Comparison of ENCODE assay signal across 14 cellular contexts in genomic region chr9:27352457-27353188, GRCh38. TPM values are rescaled to one million over a fixed set of nuclear protein-coding genes. Genes with fewer than 3 reads are reported as not detected.
A peak's percentile ranks its signal among the peaks of the same experiment; 100 is the strongest.
DNase-seq lines count a peak whose midpoint lies in the region; ATAC-seq, FAIRE-seq and TF ChIP-seq lines count a peak whose summit lies in the region.
"Had no signal": no experiment of that assay in that cellular context is flagged by ENCODE, and none has a peak within 500 bp of the region (broad histone marks: within the 10 kb centered on the region; RNA-seq: fewer than 3 reads in every experiment).

No MANE protein-coding gene starts in this region.

- H3K27me3 ChIP-seq in right lobe of liver = no peaks in the 10 kb centered on the region
- H3K27me3 ChIP-seq in HepG2 (ENCODE audit: control insufficient read depth in 1 of 2, insufficient read depth in 2 of 2, low read length in 2 of 2) = 0 out of 5 replicates have a peak, but pooled peaks cover 0 to 2% of the 10 kb centered on the region in 2 experiments
- H3K27me3 ChIP-seq in uterus = no peaks in the 10 kb centered on the region

- BruUV-seq in HepG2 (replicated peaks; lab: Mats Ljungman, UMichigan) = no TSS peak

- no peak overlapping the region for H3K9ac ChIP-seq in HepG2 (ENCODE audit: insufficient read depth, low read depth, low read length)

- DNase-seq in right lobe of liver = no peak
- DNase-seq in HepG2 (ENCODE audit: low spot score) = no peak
- DNase-seq in NB4 (ENCODE audit: low read depth) = peak; percentile 57
- DNase-seq in left lobe of liver (ENCODE audit: low spot score) = no peak
- no peak for DNase-seq in uterus
- DNase-seq in NCI-H446 (lab: John Stamatoyannopoulos, UW) = no peak
- no peak for DNase-seq in omental fat pad (ENCODE audit: low spot score)
- DNase-seq: NCI-H2171; stimulated activated naive CD4-positive, alpha-beta T cell treated with Interleukin-2 at 50 U/mL for 16 hours had no signal

- H3K36me3 ChIP-seq in right lobe of liver = no peaks in the 10 kb centered on the region
- no peaks in the 10 kb centered on the region for H3K36me3 ChIP-seq in HepG2 (replicated peaks in 1 of 2; ENCODE audit: control insufficient read depth in 1 of 2, insufficient read depth in 2 of 2, low read length in 2 of 2)
- no peaks in the 10 kb centered on the region for H3K36me3 ChIP-seq in uterus

- CTCF ChIA-PET in HepG2 (lab: Yijun Ruan, JAX; ENCODE audit: low intra/inter-chr PET ratio, low total read pairs) = no interaction called here

- ATAC-seq in right lobe of liver = peak; percentile 45 to 75 (median 57)
- no peak for ATAC-seq in HepG2
- ATAC-seq in left lobe of liver = peak; percentile 23
- no peak for ATAC-seq in HG03457 (IDR thresholded peaks at IDR 0.05; ENCODE audit: unreplicated experiment)
- ATAC-seq in omental fat pad (ENCODE audit: low FRiP score) = no peak

- no peak for FAIRE-seq in HepG2 (lab: Jason Lieb, UNC)
- FAIRE-seq: H54 had no signal

- H3K4me3 ChIP-seq in right lobe of liver (no peak overlapping the region), HepG2 (replicated peaks in 1 of 3; ENCODE audit: insufficient read depth in 1 of 3, low read depth in 2 of 3, low read length in 3 of 3) (no peak overlapping the region), NB4 (ENCODE audit: low read depth, low read length) (no peak overlapping the region), uterus (no peak overlapping the region)

- POLR2A ChIA-PET in HepG2 (lab: Yijun Ruan, JAX) = no interaction called here

- no peaks in the 10 kb centered on the region for H3K4me1 ChIP-seq in right lobe of liver
- no peaks in the 10 kb centered on the region for H3K4me1 ChIP-seq in HepG2 (ENCODE audit: insufficient read depth, low read length)
- peaks cover 0 to 3% of the 10 kb centered on the region in 2 donors for H3K4me1 ChIP-seq in uterus

- TF ChIP-seq CTCF in right lobe of liver (IDR thresholded peaks at IDR 0.05) (no peak), HepG2 (CRISPR knock-in tag; IDR thresholded peaks at IDR 0.05) (no peak), NB4 (IDR thresholded peaks at IDR 0.05; ENCODE audit: low read depth, low read length) (no peak), uterus (IDR thresholded peaks at IDR 0.05) (no peak), omental fat pad (IDR thresholded peaks at IDR 0.05) (no peak)

- no peaks in the 10 kb centered on the region for H3K9me3 ChIP-seq in right lobe of liver
- H3K9me3 ChIP-seq in HepG2 (ENCODE audit: low read length) = no peaks in the 10 kb centered on the region
- no peaks in the 10 kb centered on the region for H3K9me3 ChIP-seq in uterus

- in situ Hi-C loops in HepG2 (cut with HindIII; ENCODE audit: extremely low pct_ligation_motif_present, low pct_unique_long_range_greater_than_20kb) = no loop called here

- no peak overlapping the region for H2AFZ ChIP-seq in HepG2 (ENCODE audit: low read length)

- no peak for TF ChIP-seq RAD21 in HepG2 (CRISPR knock-in tag; IDR thresholded peaks at IDR 0.05)

- TF ChIP-seq EP300 in HepG2 (IDR thresholded peaks at IDR 0.05; ENCODE audit: low read depth in 2 of 2, low read length in 2 of 2) (no peak), HepG2 (CRISPR knock-in tag; IDR thresholded peaks at IDR 0.05; ENCODE audit: borderline replicate concordance) (no peak)

- no peaks in the 10 kb centered on the region for H4K20me1 ChIP-seq in HepG2 (ENCODE audit: insufficient read depth, low read length)

- TF ChIP-seq POLR2A in right lobe of liver (IDR thresholded peaks at IDR 0.05) = no peak
- TF ChIP-seq POLR2A in HepG2 (IDR thresholded peaks at IDR 0.05; ENCODE audit: insufficient read depth in 1 of 2, low read depth in 2 of 2, low read length in 2 of 2) = no peak
- TF ChIP-seq POLR2A in NB4 (IDR thresholded peaks at IDR 0.05; ENCODE audit: extremely low read depth, insufficient read length) = no peak
- no peak for TF ChIP-seq POLR2A in uterus (IDR thresholded peaks at IDR 0.05)

- no peaks in the 10 kb centered on the region for H3K79me2 ChIP-seq in HepG2 (ENCODE audit: insufficient read depth, low read length)

- no peak overlapping the region for H3K4me2 ChIP-seq in HepG2 (ENCODE audit: low read depth, low read length)

- H3K27ac ChIP-seq in right lobe of liver (no peak overlapping the region), HepG2 (ENCODE audit: extremely low read length, insufficient read depth, low read length) (no peak overlapping the region), uterus (peak overlapping the region; percentile 74 to 75)
- H3K27ac ChIP-seq: RWPE1 had no signal

- WGBS in right lobe of liver (ENCODE audit: insufficient coverage, low coverage, low lambda C conversion rate, missing lambda C conversion rate) = 65% methylated on average over 6 of the region's 6 CpGs
- WGBS in HepG2 (ENCODE audit: low lambda C conversion rate) = 26% methylated on average over 6 of the region's 6 CpGs

- intact Hi-C loops in right lobe of liver (cut with DNase I) (no loop called here), HepG2 (cut with micrococcal nuclease; ENCODE audit: unreplicated experiment) (no loop called here), uterus (cut with DNase I; ENCODE audit: low total_unique reads) (no loop called here)

TF ChIP-seq in HepG2, 621 proteins besides CTCF, POLR2A, EP300 and RAD21 (continues in another document):
- TF ChIP-seq ZC3H4 (CRISPR knock-in tag; IDR thresholded peaks at IDR 0.05; ENCODE audit: borderline replicate concordance) = no peak
- TF ChIP-seq ZBTB1 (CRISPR knock-in tag; IDR thresholded peaks at IDR 0.05; ENCODE audit: borderline replicate concordance) = no peak
- TF ChIP-seq JDP2 (CRISPR knock-in tag; IDR thresholded peaks at IDR 0.05; ENCODE audit: borderline replicate concordance) = no peak
- no peak for TF ChIP-seq ZNF564 (CRISPR knock-in tag; IDR thresholded peaks at IDR 0.05)
- no peak for TF ChIP-seq FOXK1 (CRISPR knock-in tag; IDR thresholded peaks at IDR 0.05; ENCODE audit: borderline replicate concordance, low read depth)
- TF ChIP-seq PHF5A (CRISPR knock-in tag; IDR thresholded peaks at IDR 0.05; ENCODE audit: low read depth, unreplicated experiment) = no peak
- no peak for TF ChIP-seq TCF7 (IDR thresholded peaks at IDR 0.05; ENCODE audit: low read depth)
- TF ChIP-seq CHD2 (IDR thresholded peaks at IDR 0.05; ENCODE audit: low read depth, low read length) = no peak
- TF ChIP-seq, protein P1, sequence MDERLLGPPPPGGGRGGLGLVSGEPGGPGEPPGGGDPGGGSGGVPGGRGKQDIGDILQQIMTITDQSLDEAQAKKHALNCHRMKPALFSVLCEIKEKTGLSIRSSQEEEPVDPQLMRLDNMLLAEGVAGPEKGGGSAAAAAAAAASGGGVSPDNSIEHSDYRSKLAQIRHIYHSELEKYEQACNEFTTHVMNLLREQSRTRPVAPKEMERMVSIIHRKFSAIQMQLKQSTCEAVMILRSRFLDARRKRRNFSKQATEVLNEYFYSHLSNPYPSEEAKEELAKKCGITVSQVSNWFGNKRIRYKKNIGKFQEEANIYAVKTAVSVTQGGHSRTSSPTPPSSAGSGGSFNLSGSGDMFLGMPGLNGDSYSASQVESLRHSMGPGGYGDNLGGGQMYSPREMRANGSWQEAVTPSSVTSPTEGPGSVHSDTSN (CRISPR knock-in tag; IDR thresholded peaks at IDR 0.05) = no peak
- TF ChIP-seq TOE1 (CRISPR knock-in tag; IDR thresholded peaks at IDR 0.05) = no peak
- TF ChIP-seq ZMYM4 (CRISPR knock-in tag; IDR thresholded peaks at IDR 0.05) = no peak
- TF ChIP-seq, protein P2, sequence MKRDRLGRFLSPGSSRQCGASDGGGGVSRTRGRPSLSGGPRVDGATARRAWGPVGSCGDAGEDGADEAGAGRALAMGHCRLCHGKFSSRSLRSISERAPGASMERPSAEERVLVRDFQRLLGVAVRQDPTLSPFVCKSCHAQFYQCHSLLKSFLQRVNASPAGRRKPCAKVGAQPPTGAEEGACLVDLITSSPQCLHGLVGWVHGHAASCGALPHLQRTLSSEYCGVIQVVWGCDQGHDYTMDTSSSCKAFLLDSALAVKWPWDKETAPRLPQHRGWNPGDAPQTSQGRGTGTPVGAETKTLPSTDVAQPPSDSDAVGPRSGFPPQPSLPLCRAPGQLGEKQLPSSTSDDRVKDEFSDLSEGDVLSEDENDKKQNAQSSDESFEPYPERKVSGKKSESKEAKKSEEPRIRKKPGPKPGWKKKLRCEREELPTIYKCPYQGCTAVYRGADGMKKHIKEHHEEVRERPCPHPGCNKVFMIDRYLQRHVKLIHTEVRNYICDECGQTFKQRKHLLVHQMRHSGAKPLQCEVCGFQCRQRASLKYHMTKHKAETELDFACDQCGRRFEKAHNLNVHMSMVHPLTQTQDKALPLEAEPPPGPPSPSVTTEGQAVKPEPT (CRISPR knock-in tag; IDR thresholded peaks at IDR 0.05; ENCODE audit: low read depth) = no peak
- TF ChIP-seq ZZZ3 (CRISPR knock-in tag; IDR thresholded peaks at IDR 0.05; ENCODE audit: borderline replicate concordance) = no peak
- no peak for TF ChIP-seq FOXA3 (CRISPR knock-in tag; IDR thresholded peaks at IDR 0.05)
- TF ChIP-seq TRIM24 (CRISPR knock-in tag; IDR thresholded peaks at IDR 0.05) = no peak

RNA-seq across cellular contexts. Expression of gene EQTN, which starts 55.7 kb away (rescaled TPM):
- total RNA-seq in right lobe of liver (not detected), HepG2 (2016; rRNA removed; fragmentation: Illumina TruSeq; extraction: Trizol) (not detected in 2 replicates), left lobe of liver (not detected), uterus (1 to 10 TPM in 1 of 4 donors, under 1 TPM in 1, not detected in 2; 0.97 to 2.8 TPM), omental fat pad (under 1 TPM in 1 of 4 donors, not detected in 3; 0.95 TPM)
- not detected in 2 replicates for total RNA-seq in HepG2 (2016; cell fraction: cytosol; rRNA removed; fragmentation: Illumina TruSeq; extraction: Trizol; ENCODE audit: low read depth)
- total RNA-seq in HepG2 (2016; cell fraction: insoluble cytoplasmic fraction; rRNA removed; fragmentation: Illumina TruSeq; extraction: Trizol) = not detected in 2 replicates
- total RNA-seq in HepG2 (2016; cell fraction: membrane; rRNA removed; fragmentation: Illumina TruSeq; extraction: Trizol) = not detected in 2 replicates
- not detected in 2 replicates for total RNA-seq in HepG2 (2016; cell fraction: nucleus; rRNA removed; fragmentation: Illumina TruSeq; extraction: Trizol)
- polyA plus RNA-seq in HepG2 (2011; rRNA removed) = not detected in 2 replicates
- polyA plus RNA-seq in HepG2 (2011; cell fraction: cytosol; rRNA removed) = not detected in 2 replicates
- polyA plus RNA-seq in HepG2 (2011; cell fraction: nucleus; rRNA removed) = not detected in 2 replicates
- polyA plus RNA-seq in HepG2 (2012) = not detected in 2 replicates
- polyA plus RNA-seq in HepG2 (2016; cell fraction: cytosol; fragmentation: Illumina TruSeq; extraction: Trizol; ENCODE audit: low read depth) = not detected in 2 replicates
- polyA plus RNA-seq in HepG2 (2016; cell fraction: insoluble cytoplasmic fraction; fragmentation: Illumina TruSeq; extraction: Trizol; ENCODE audit: low read depth) = not detected in 2 replicates
- polyA plus RNA-seq in HepG2 (2016; cell fraction: membrane; fragmentation: Illumina TruSeq; extraction: Trizol; ENCODE audit: low read depth) = not detected in 2 replicates
- not detected in 2 replicates for polyA plus RNA-seq in HepG2 (2016; cell fraction: nucleus; fragmentation: Illumina TruSeq; extraction: Trizol; ENCODE audit: insufficient read depth, low read depth)
- polyA minus RNA-seq in HepG2 (2011; rRNA and poly(A)+ RNA removed; ENCODE audit: low replicate concordance) = 0.23 TPM in 1 of 2 replicates, not detected in the other
- polyA minus RNA-seq in HepG2 (2011; cell fraction: cytosol; rRNA and poly(A)+ RNA removed) = not detected in 2 replicates
- not detected in 2 replicates for polyA minus RNA-seq in HepG2 (2011; cell fraction: nucleus; rRNA and poly(A)+ RNA removed)
- total RNA-seq: fibroblast of lung, HT1080 had no signal
- polyA plus RNA-seq: fibroblast of lung had no signal

Comparison
In these comparisons a context has a peak if more than half of its experiments do, and no peak if none do; other contexts are left out.
1. ATAC-seq: peak in right lobe of liver (4 of 4) and left lobe of liver (single experiment); none in HepG2 (single experiment), HG03457 (single experiment) and omental fat pad (single experiment).
2. H3K27ac ChIP-seq: peak in uterus (2 of 2); none in right lobe of liver (0 of 3) and HepG2 (single experiment).